Comparison of ENCODE assay signal across 9 cellular contexts in the genomic region with DNA sequence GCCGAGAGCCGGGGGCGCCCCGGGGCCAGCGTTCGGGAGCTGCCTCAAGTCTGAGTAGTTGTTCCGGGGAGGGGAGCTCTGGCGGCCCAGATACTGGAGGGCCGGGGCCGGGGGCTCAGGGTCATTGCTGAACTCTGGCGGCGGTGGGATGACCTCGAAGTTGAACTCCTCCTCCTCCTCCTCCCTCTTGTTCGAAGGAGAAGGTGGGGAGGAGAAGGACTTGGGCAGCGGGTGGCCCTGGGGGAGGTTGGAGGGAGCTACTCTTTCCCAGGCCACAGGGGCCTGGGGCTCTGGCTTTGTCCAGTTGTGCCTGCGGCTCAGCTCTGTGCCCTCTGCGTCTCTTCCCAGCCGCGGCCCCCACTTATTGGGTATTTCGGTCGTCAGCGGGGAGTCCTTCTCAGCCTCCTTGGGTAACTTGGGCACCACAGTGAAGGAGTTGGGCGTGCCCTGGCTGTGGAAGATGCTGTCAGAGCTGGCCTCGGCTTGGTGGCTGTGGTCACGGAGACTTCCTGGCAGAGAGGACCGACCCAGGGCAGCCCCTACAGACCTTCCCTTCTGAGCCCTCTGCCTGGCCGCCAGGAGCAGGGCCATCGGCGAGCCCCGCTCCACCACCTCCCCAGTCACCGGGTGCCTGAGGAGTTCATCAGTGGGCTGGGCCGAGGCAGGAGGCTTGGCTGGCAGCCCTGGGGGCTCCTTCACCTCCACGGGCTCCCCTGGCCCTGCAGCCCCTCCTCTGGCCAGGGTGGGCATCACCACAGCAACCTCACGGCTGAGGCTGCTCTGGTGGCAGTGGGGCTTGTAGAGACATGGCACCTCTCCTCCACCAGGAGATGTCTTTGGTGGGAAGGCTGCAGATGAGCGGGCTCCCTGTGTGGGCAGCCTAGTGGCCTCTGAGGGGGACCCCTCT. TPM values are rescaled to one million over a fixed set of nuclear protein-coding genes. Genes with fewer than 3 reads are reported as not detected.
DNase-seq lines count a peak whose midpoint lies in the region; ATAC-seq and TF ChIP-seq lines count a peak whose summit lies in the region.
"Had no signal": no experiment of that assay in that cellular context is flagged by ENCODE, and none has a peak within 500 bp of the region (broad histone marks: within the 10 kb centered on the region; RNA-seq: fewer than 3 reads in every experiment).

No MANE protein-coding gene starts in this region.

- peak overlapping the region in 2 of 3 donors; percentile 80 to 86 for H3K27ac ChIP-seq in thyroid gland

- no peaks in the 10 kb centered on the region for H3K27me3 ChIP-seq in thyroid gland

- H3K4me1 ChIP-seq in thyroid gland: peaks cover 39 to 49% of the 10 kb centered on the region in 2 donors

- no peak for ATAC-seq in GM18870 (IDR thresholded peaks at IDR 0.05; ENCODE audit: unreplicated experiment)

- no peaks in the 10 kb centered on the region for H3K9me3 ChIP-seq in thyroid gland

- H3K4me3 ChIP-seq in iPS-11a (ENCODE audit: low read depth, low read length) (peak overlapping the region; percentile 21), thyroid gland (replicated peaks in 1 of 3) (peak overlapping the region in 1 of 3 donors; percentile 28)

- TF ChIP-seq POLR2A in thyroid gland (IDR thresholded peaks at IDR 0.05): no peak

- 76 to 87% methylated on average over 22 to 25 of the region's 35 CpGs for WGBS in thyroid gland, 2 donors

- intact Hi-C loops in thyroid gland (cut with DNase I): loop anchor here (10.0 kb wide), 1 partner anchor 60 kb away; no protein-coding TSS in a partner anchor
- intact Hi-C loops in posterior vena cava (cut with DNase I): no loop called here

- DNase-seq in activated naive CD4-positive, alpha-beta T cell (lab: John Stamatoyannopoulos, UW): peak in 3 of 4 experiments; percentile 7 to 37 (median 17)
- DNase-seq in activated naive CD4-positive, alpha-beta T cell treated with anti-CD3 and anti-CD28 coated beads, Interleukin-2, amount 50 U/mL, for 16 hours: no peak
- DNase-seq in UCSD-AML1 (lab: John Stamatoyannopoulos, UW; ENCODE audit: unreplicated experiment): peak; percentile 38
- no peak for DNase-seq in thyroid gland
- DNase-seq in posterior vena cava (ENCODE audit: low spot score): no peak
- DNase-seq in activated effector memory CD4-positive, alpha-beta T cell treated with Interleukin-2 at 50 U/mL for 16 hours: no peak
- DNase-seq: NCI-H2029 had no signal

- H3K36me3 ChIP-seq in thyroid gland: no peaks in the 10 kb centered on the region

- no peak for TF ChIP-seq CTCF in thyroid gland (IDR thresholded peaks at IDR 0.05)

RNA-seq across cellular contexts. Expression of gene C6orf132, which starts 37.4 kb away (rescaled TPM):
- total RNA-seq in thyroid gland: 10 to 100 TPM; 14.8 to 34.3 (median 30.6) TPM
- total RNA-seq in posterior vena cava: 1 to 10 TPM; 2.3 to 5.5 TPM

RNA-seq across cellular contexts. Expression of gene TAF8, which starts 54.7 kb away (rescaled TPM):
- total RNA-seq in thyroid gland: 100 to 1,000 TPM in 1 of 4 donors, 10 to 100 TPM in 3; 52.0 to 131 (median 72.2) TPM
- total RNA-seq in posterior vena cava: 10 to 100 TPM; 16.6 to 18.6 TPM

Comparison
In these comparisons a context has a peak if more than half of its experiments do, and no peak if none do; other contexts are left out.
1. DNase-seq: peak in activated naive CD4-positive, alpha-beta T cell (3 of 4) and UCSD-AML1 (single experiment); none in activated naive CD4-positive, alpha-beta T cell treated with anti-CD3 and anti-CD28 coated beads, Interleukin-2, amount 50 U/mL, for 16 hours (single experiment), thyroid gland (0 of 2), posterior vena cava (single experiment) and activated effector memory CD4-positive, alpha-beta T cell treated with Interleukin-2 at 50 U/mL for 16 hours (single experiment).